In the genomic region with DNA sequence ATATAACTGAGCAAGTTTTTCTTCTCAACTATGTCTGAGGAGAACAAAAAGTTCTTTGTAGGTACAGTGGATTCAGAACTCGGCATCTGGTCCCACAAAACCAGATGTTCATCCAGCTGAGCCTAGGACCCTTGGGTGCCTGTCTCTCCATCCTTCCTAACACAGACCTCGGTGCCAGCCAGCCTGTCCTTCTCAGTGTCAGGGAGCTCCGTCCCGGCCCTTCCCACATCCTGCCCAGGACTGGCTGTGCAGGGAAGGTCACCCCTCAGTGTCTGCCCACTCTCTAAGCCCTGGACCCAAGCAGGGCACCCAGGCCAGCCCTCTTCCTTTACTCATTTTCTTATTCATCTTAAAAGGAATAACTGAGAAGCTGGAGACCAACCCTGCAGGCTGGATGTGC, we compare ENCODE assay signal across 23 cellular contexts.
"Had no signal": no experiment of that assay in that cellular context is flagged by ENCODE, and none has a peak within 500 bp of the region (broad histone marks: within the 10 kb centered on the region; RNA-seq: fewer than 3 reads in every experiment).

No MANE protein-coding gene starts in this region.

- H3K27me3 ChIP-seq: MG63, SJCRH30 had no signal

- H3K27ac ChIP-seq: SJCRH30 had no signal

- H3K4me3 ChIP-seq: MG63, SJCRH30 had no signal

- H3K4me1 ChIP-seq: SJCRH30 had no signal

- ATAC-seq: HepG2, SK-N-SH treated with all-trans-retinoic acid at 6 μM for 48 hours had no signal

- DNase-seq: IMR-90, Karpas-422, KG1, MG63, NCI-H1092, NCI-H1105 treated with DMSO at 0.1 percent for 48 hours, NCI-H1417 treated with DMSO at 0.1 percent for 48 hours, NCI-H146, NCI-H1694 treated with DMSO at 0.1 percent for 48 hours, NCI-H1930, NCI-H2081 treated with DMSO at 0.1 percent for 48 hours, NCI-H2171, NCI-H226, NCI-H446, NCI-H510A, NCI-H524 treated with DMSO at 0.1 percent for 48 hours, NCI-H69, NCI-H774, Right ventricle myocardium superior, RPMI8226, SJCRH30 had no signal

- H3K9me3 ChIP-seq: MG63, SJCRH30 had no signal

- H3K36me3 ChIP-seq: MG63, SJCRH30 had no signal
